In genomic region chr12:89346741-89347324, GRCh38 we compare ENCODE assay signal across 8 cellular contexts. TPM values are rescaled to one million over a fixed set of nuclear protein-coding genes. Genes with fewer than 3 reads are reported as not detected.
DNase-seq lines count a peak whose midpoint lies in the region; ATAC-seq and TF ChIP-seq lines count a peak whose summit lies in the region.

No MANE protein-coding gene starts in this region.

- peak overlapping the region; percentile 75 to 99 (median 98) for H3K27ac ChIP-seq in BLaER1 treated with 17β-estradiol and CSF1 and Interleukin-3, amounts not matched to agents 10 nM and 100 nM
- peak overlapping the region; percentile 54 for H3K27ac ChIP-seq in angular gyrus (ENCODE audit: low read depth, low read length)
- peak overlapping the region; percentile 28 to 100 for H3K27ac ChIP-seq in left lung
- peak overlapping the region; percentile 70 to 100 (median 72) for H3K27ac ChIP-seq in upper lobe of left lung

- TF ChIP-seq CTCF in left lung (IDR thresholded peaks at IDR 0.05) (no peak), upper lobe of left lung (IDR thresholded peaks at IDR 0.05) (no peak)

- no peak for TF ChIP-seq POLR2A in upper lobe of left lung (IDR thresholded peaks at IDR 0.05)

- H3K4me1 ChIP-seq in BLaER1 treated with 17β-estradiol and CSF1 and Interleukin-3, amounts not matched to agents 10 nM and 100 nM = peaks cover 44 to 70% (median 53%) of the 10 kb centered on the region in 10 experiments
- H3K4me1 ChIP-seq in left lung (peaks cover 34 to 57% of the 10 kb centered on the region in 2 donors), upper lobe of left lung (peaks cover 40 to 64% (median 42%) of the 10 kb centered on the region in 4 donors)

- ATAC-seq in GM21423 (IDR thresholded peaks at IDR 0.05; ENCODE audit: unreplicated experiment) = peak; percentile 8
- ATAC-seq in left lung = peak; percentile 18
- ATAC-seq in upper lobe of left lung (ENCODE audit: low FRiP score in 2 of 2) = peak in 1 of 2 donors; percentile 43

- 10 to 14% methylated on average over 8 of the region's 8 CpGs for WGBS in upper lobe of left lung, 2 donors

- peak overlapping the region; percentile 80 to 99 (median 96) for H3K4me3 ChIP-seq in BLaER1 treated with 17β-estradiol and CSF1 and Interleukin-3, amounts not matched to agents 10 nM and 100 nM
- peak overlapping the region in 1 of 2 donors; percentile 76 for H3K4me3 ChIP-seq in left lung
- H3K4me3 ChIP-seq in upper lobe of left lung = peak overlapping the region in 2 of 4 donors; percentile 16 to 85

- DNase-seq in NCI-H1105 treated with DMSO at 0.1 percent for 48 hours (lab: John Stamatoyannopoulos, UW) = peak; percentile 82
- DNase-seq in left lung = no peak
- DNase-seq in upper lobe of left lung = peak in 1 of 2 donors; percentile 49
- no peak for DNase-seq in NCI-H1436 treated with DMSO at 0.1 percent for 48 hours (lab: John Stamatoyannopoulos, UW)
- no peak for DNase-seq in islet precursor cell

- H3K9ac ChIP-seq in BLaER1 treated with 17β-estradiol and CSF1 and Interleukin-3, amounts not matched to agents 10 nM and 100 nM = peak overlapping the region; percentile 70 to 100 (median 99)

- no peak for TF ChIP-seq EP300 in upper lobe of left lung (IDR thresholded peaks at IDR 0.05)

- H3K9me3 ChIP-seq in BLaER1 treated with 17β-estradiol and CSF1 and Interleukin-3, amounts not matched to agents 10 nM and 100 nM (replicated peaks in 1 of 11) = peaks cover 0 to 18% (median 5%) of the 10 kb centered on the region in 11 experiments; a peak in 7 of 22 replicates
- H3K9me3 ChIP-seq in left lung = no peaks in the 10 kb centered on the region
- H3K9me3 ChIP-seq in upper lobe of left lung = no peaks in the 10 kb centered on the region

- peak overlapping the region; percentile 79 to 97 (median 93) for H3K4me2 ChIP-seq in BLaER1 treated with 17β-estradiol and CSF1 and Interleukin-3, amounts not matched to agents 10 nM and 100 nM

- peaks cover 35 to 51% (median 43%) of the 10 kb centered on the region in 11 experiments for H3K36me3 ChIP-seq in BLaER1 treated with 17β-estradiol and CSF1 and Interleukin-3, amounts not matched to agents 10 nM and 100 nM
- H3K36me3 ChIP-seq in left lung (peaks cover 0 to 25% of the 10 kb centered on the region in 2 donors), upper lobe of left lung (peaks cover 0 to 25% (median 8%) of the 10 kb centered on the region in 4 donors)

- no peaks in the 10 kb centered on the region for H3K27me3 ChIP-seq in BLaER1 treated with 17β-estradiol and CSF1 and Interleukin-3, amounts not matched to agents 10 nM and 100 nM
- H3K27me3 ChIP-seq in left lung = no peaks in the 10 kb centered on the region
- no peaks in the 10 kb centered on the region for H3K27me3 ChIP-seq in upper lobe of left lung

- H4K20me1 ChIP-seq in BLaER1 treated with 17β-estradiol and CSF1 and Interleukin-3, amounts not matched to agents 10 nM and 100 nM = peaks cover 23 to 39% (median 38%) of the 10 kb centered on the region in 11 experiments; a peak in 21 of 22 replicates

- intact Hi-C loops in left lung (cut with DNase I) = no loop called here

RNA-seq across cellular contexts. Expression of gene DUSP6, which starts 5.5 kb away (rescaled TPM):
- total RNA-seq in left lung = 100 to 1,000 TPM; 115 to 147 TPM
- total RNA-seq in upper lobe of left lung = 100 to 1,000 TPM in 2 of 6 donors, 10 to 100 TPM in 4; 18.4 to 236 (median 86.0) TPM
